Comparison of ENCODE assay signal across 8 cellular contexts in genomic region chr12:53299101-53299453, GRCh38. TPM values are rescaled to one million over a fixed set of nuclear protein-coding genes. Genes with fewer than 3 reads are reported as not detected.
A peak's percentile ranks its signal among the peaks of the same experiment; 100 is the strongest.
DNase-seq lines count a peak whose midpoint lies in the region; ATAC-seq and TF ChIP-seq lines count a peak whose summit lies in the region.

No MANE protein-coding gene starts in this region.

- H3K9me3 Mint-ChIP-seq in stimulated activated naive B cell treated with anti-CD40 and anti-IgM and Interleukin-4, amounts not matched to agents 10 μg/mL and 1 μg/mL and 100 μg/mL, for 72 hours = no peaks in the 10 kb centered on the region

- intact Hi-C loops in breast epithelium (cut with DNase I; ENCODE audit: low total_unique reads) = no loop called here

- H3K4me1 Mint-ChIP-seq in stimulated activated naive B cell treated with anti-CD40 and anti-IgM and Interleukin-4, amounts not matched to agents 10 μg/mL and 1 μg/mL and 100 μg/mL, for 72 hours = peaks cover 47 to 71% of the 10 kb centered on the region in 2 donors

- H3K27me3 ChIP-seq in HAP-1 (ENCODE audit: low read depth) (no peaks in the 10 kb centered on the region), breast epithelium (no peaks in the 10 kb centered on the region), liver (ENCODE audit: control insufficient read depth in 4 of 4, insufficient read depth in 4 of 4, low read length in 3 of 4) (no peaks in the 10 kb centered on the region)

- TF ChIP-seq RAD21 in liver (IDR thresholded peaks at IDR 0.05) = no peak

- H3K27ac ChIP-seq in breast epithelium (peak overlapping the region; percentile 67 to 89), liver (ENCODE audit: low read depth in 1 of 2, low read length in 2 of 2) (peak overlapping the region; percentile 63 to 74)

- no peak for TF ChIP-seq POLR2A in breast epithelium (IDR thresholded peaks at IDR 0.05)

- H3K36me3 Mint-ChIP-seq in stimulated activated naive B cell treated with anti-CD40 and anti-IgM and Interleukin-4, amounts not matched to agents 10 μg/mL and 1 μg/mL and 100 μg/mL, for 72 hours = peaks cover 44 to 81% of the 10 kb centered on the region in 2 donors

- no peak for TF ChIP-seq CTCF in breast epithelium (IDR thresholded peaks at IDR 0.05)
- TF ChIP-seq CTCF in liver (IDR thresholded peaks at IDR 0.05; ENCODE audit: low read depth, low read length, missing input control) = no peak

- H3K9me3 ChIP-seq in HAP-1 = no peaks in the 10 kb centered on the region
- H3K9me3 ChIP-seq in breast epithelium = no peaks in the 10 kb centered on the region
- H3K9me3 ChIP-seq in liver (ENCODE audit: control insufficient read depth in 4 of 4, low read length in 3 of 4) = no peaks in the 10 kb centered on the region

- peaks cover 8% of the 10 kb centered on the region for H3K4me1 ChIP-seq in HAP-1
- peaks cover 0 to 9% of the 10 kb centered on the region in 2 donors for H3K4me1 ChIP-seq in breast epithelium
- H3K4me1 ChIP-seq in liver (ENCODE audit: control insufficient read depth in 4 of 4, insufficient read depth in 4 of 4, low read length in 3 of 4) = peaks cover 7 to 33% (median 25%) of the 10 kb centered on the region in 4 donors

- H3K4me3 ChIP-seq in HAP-1 = peak overlapping the region; percentile 79
- peak overlapping the region; percentile 58 to 88 (median 68) for H3K4me3 ChIP-seq in breast epithelium
- H3K4me3 ChIP-seq in liver (ENCODE audit: low read depth in 1 of 3, low read length in 3 of 3) = no peak overlapping the region

- in situ Hi-C loops in HAP-1 (cut with MboI; ENCODE audit: low sequenced_read_pairs) = no loop called here

- WGBS in liver = 67% methylated on average over 5 of the region's 5 CpGs

- no peaks in the 10 kb centered on the region for H3K27me3 Mint-ChIP-seq in stimulated activated naive B cell treated with anti-CD40 and anti-IgM and Interleukin-4, amounts not matched to agents 10 μg/mL and 1 μg/mL and 100 μg/mL, for 72 hours

- no peak overlapping the region for H3K9ac ChIP-seq in liver (ENCODE audit: low read depth in 1 of 2, low read length in 2 of 2)

- DNase-seq in HAP-1 (ENCODE audit: low spot score in 2 of 2) (no peak), SIG-M5 treated with dmso at 0.1 percent for 504 hours (lab: John Stamatoyannopoulos, UW; ENCODE audit: unreplicated experiment) (peak; percentile 93), breast epithelium (ENCODE audit: low spot score in 2 of 2) (no peak), NCI-H1417 treated with DMSO at 0.1 percent for 48 hours (lab: John Stamatoyannopoulos, UW) (no peak)
- DNase-seq in stimulated activated naive B cell treated with anti-CD40 and anti-IgM and Interleukin-4, amounts not matched to agents 10 μg/mL and 1 μg/mL and 100 μg/mL, for 72 hours = peak; percentile 63

- H3K4me3 Mint-ChIP-seq in stimulated activated naive B cell treated with anti-CD40 and anti-IgM and Interleukin-4, amounts not matched to agents 10 μg/mL and 1 μg/mL and 100 μg/mL, for 72 hours = peak overlapping the region; percentile 88 to 93

- H3K36me3 ChIP-seq in HAP-1 (replicated peaks) = peaks cover 47% of the 10 kb centered on the region
- no peaks in the 10 kb centered on the region for H3K36me3 ChIP-seq in breast epithelium
- peaks cover 4 to 10% (median 7%) of the 10 kb centered on the region in 4 donors for H3K36me3 ChIP-seq in liver (ENCODE audit: control insufficient read depth in 4 of 4, insufficient read depth in 3 of 4, low read depth in 1 of 4, low read length in 3 of 4)

- H3K27ac Mint-ChIP-seq in stimulated activated naive B cell treated with anti-CD40 and anti-IgM and Interleukin-4, amounts not matched to agents 10 μg/mL and 1 μg/mL and 100 μg/mL, for 72 hours = peak overlapping the region; percentile 99

- peak; percentile 68 to 70 for ATAC-seq in stimulated activated naive B cell treated with anti-CD40 and anti-IgM and Interleukin-4, amounts not matched to agents 10 μg/mL and 1 μg/mL and 100 μg/mL, for 72 hours (replicated peaks)
- ATAC-seq in HG02571 (IDR thresholded peaks at IDR 0.05; ENCODE audit: unreplicated experiment) (no peak), GM19035 (IDR thresholded peaks at IDR 0.05; ENCODE audit: unreplicated experiment) (no peak)

TF ChIP-seq in liver, 16 proteins besides CTCF, POLR2A, EP300 and RAD21:
- TF ChIP-seq YY1 (IDR thresholded peaks at IDR 0.05) = no peak
- TF ChIP-seq JUND (IDR thresholded peaks at IDR 0.05) = peak; percentile 72 to 77

RNA-seq across cellular contexts. Expression of gene MYG1, which starts 0.4 kb away (rescaled TPM):
- total RNA-seq in breast epithelium (10 to 100 TPM; 35.7 to 63.8 (median 39.1) TPM), liver (10 to 100 TPM; 15.0 to 18.8 TPM)
- polyA plus RNA-seq in liver = 10 to 100 TPM; 19.8 to 28.0 TPM

RNA-seq across cellular contexts. Expression of gene PFDN5, which starts 3.7 kb away (rescaled TPM):
- total RNA-seq in breast epithelium (1,000 to 10,000 TPM in 1 of 3 donors, 100 to 1,000 TPM in 2; 764 to 1,048 (median 840) TPM), liver (100 to 1,000 TPM; 118 to 176 TPM)
- polyA plus RNA-seq in liver = 100 to 1,000 TPM; 237 to 245 TPM

RNA-seq across cellular contexts. Expression of gene AAAS, which starts 22.3 kb away (rescaled TPM):
- total RNA-seq in breast epithelium = 10 to 100 TPM; 46.2 to 63.7 (median 51.0) TPM
- total RNA-seq in liver = 10 to 100 TPM; 25.4 to 37.0 TPM
- 10 to 100 TPM; 17.3 to 18.8 TPM for polyA plus RNA-seq in liver

RNA-seq across cellular contexts. Expression of gene ESPL1, which starts 31.0 kb away (rescaled TPM):
- total RNA-seq in breast epithelium (1 to 10 TPM in 2 of 3 donors, under 1 TPM in 1; 0.33 to 1.3 (median 1.2) TPM), liver (10 to 100 TPM in 1 of 2 donors, 1 to 10 TPM in 1; 3.4 to 19.3 TPM)
- 1 to 10 TPM; 2.8 to 3.9 TPM for polyA plus RNA-seq in liver

RNA-seq across cellular contexts. Expression of gene SP7, which starts 37.1 kb away (rescaled TPM):
- total RNA-seq in breast epithelium (not detected), liver (not detected)
- polyA plus RNA-seq in liver = not detected

Comparison
In these comparisons a context has a peak if more than half of its experiments do, and no peak if none do; other contexts are left out.
1. DNase-seq: peak in SIG-M5 treated with dmso at 0.1 percent for 504 hours (single experiment) and stimulated activated naive B cell treated with anti-CD40 and anti-IgM and Interleukin-4, amounts not matched to agents 10 μg/mL and 1 μg/mL and 100 μg/mL, for 72 hours (single experiment); none in HAP-1 (0 of 2), breast epithelium (0 of 2) and NCI-H1417 treated with DMSO at 0.1 percent for 48 hours (single experiment).
2. H3K4me3 ChIP-seq: peak in HAP-1 (single experiment) and breast epithelium (3 of 3); none in liver (0 of 3).
3. ATAC-seq: peak in stimulated activated naive B cell treated with anti-CD40 and anti-IgM and Interleukin-4, amounts not matched to agents 10 μg/mL and 1 μg/mL and 100 μg/mL, for 72 hours (2 of 2); none in HG02571 (single experiment) and GM19035 (single experiment).
4. RNA of gene PFDN5, which starts 3.7 kb away (total RNA-seq): 764 to 1,048 TPM in breast epithelium; 118 to 176 TPM in liver; every median in the first group is over 4 times any median in the second.